Comparison of ENCODE assay signal across 11 cellular contexts in genomic region chr12:9940370-9940769, GRCh38. TPM values are rescaled to one million over a fixed set of nuclear protein-coding genes. Genes with fewer than 3 reads are reported as not detected.
DNase-seq lines count a peak whose midpoint lies in the region; ATAC-seq and TF ChIP-seq lines count a peak whose summit lies in the region.
"Had no signal": no experiment of that assay in that cellular context is flagged by ENCODE, and none has a peak within 500 bp of the region (broad histone marks: within the 10 kb centered on the region; RNA-seq: fewer than 3 reads in every experiment).

No MANE protein-coding gene starts in this region.

- H3K9me3 ChIP-seq in BE2C (no peaks in the 10 kb centered on the region), GM23248 (ENCODE audit: low read depth) (no peaks in the 10 kb centered on the region), hepatocyte (ENCODE audit: low read depth) (no peaks in the 10 kb centered on the region), T-helper 17 cell (ENCODE audit: control insufficient read depth, low read length, poor library complexity, severe bottlenecking) (no peaks in the 10 kb centered on the region)

- H2AFZ ChIP-seq in GM23248 (no peak overlapping the region), hepatocyte (no peak overlapping the region)

- no peaks in the 10 kb centered on the region for H3K79me2 ChIP-seq in GM23248 (ENCODE audit: insufficient read depth)
- no peaks in the 10 kb centered on the region for H3K79me2 ChIP-seq in hepatocyte

- peaks cover 21% of the 10 kb centered on the region for H3K27me3 Mint-ChIP-seq in T-helper 17 cell

- no peaks in the 10 kb centered on the region for H4K20me1 ChIP-seq in GM23248 (ENCODE audit: insufficient read depth)
- no peaks in the 10 kb centered on the region for H4K20me1 ChIP-seq in hepatocyte (ENCODE audit: insufficient read depth, poor library complexity, severe bottlenecking)

- H3K36me3 ChIP-seq in BE2C (no peaks in the 10 kb centered on the region), GM23248 (ENCODE audit: low read depth) (no peaks in the 10 kb centered on the region), hepatocyte (replicated peaks; ENCODE audit: insufficient read depth, low read depth) (no peaks in the 10 kb centered on the region)

- H3F3A ChIP-seq in GM23248 (ENCODE audit: insufficient read depth) = no peaks in the 10 kb centered on the region

- H3K4me3 Mint-ChIP-seq in T-helper 17 cell = no peak overlapping the region

- H3K4me3 ChIP-seq in BE2C (ENCODE audit: low read depth, low read length) (no peak overlapping the region), GM23248 (no peak overlapping the region), hepatocyte (no peak overlapping the region)

- TF ChIP-seq CTCF in BE2C (IDR thresholded peaks at IDR 0.05; ENCODE audit: low read depth, low read length) (peak; percentile 28), hepatocyte (IDR thresholded peaks at IDR 0.05; ENCODE audit: poor library complexity) (peak; percentile 52)

- no peak overlapping the region for H3K4me2 ChIP-seq in GM23248 (ENCODE audit: unreplicated experiment)
- H3K4me2 ChIP-seq in hepatocyte = no peak overlapping the region

- H3K27ac Mint-ChIP-seq in T-helper 17 cell = no peak overlapping the region

- in situ Hi-C loops in GM23248 (cut with MboI) = no loop called here

- H3K9ac ChIP-seq in GM23248 = no peak overlapping the region

- H3K4me1 ChIP-seq in BE2C (no peaks in the 10 kb centered on the region), GM23248 (ENCODE audit: insufficient read depth) (no peaks in the 10 kb centered on the region), hepatocyte (ENCODE audit: insufficient read depth) (no peaks in the 10 kb centered on the region)

- H3K4me1 Mint-ChIP-seq in T-helper 17 cell = peaks cover 22% of the 10 kb centered on the region

- H3K27ac ChIP-seq in GM23248 = no peak overlapping the region
- H3K27ac ChIP-seq in hepatocyte = no peak overlapping the region

- H3K9me2 ChIP-seq in GM23248 (ENCODE audit: insufficient read depth) = no peaks in the 10 kb centered on the region
- H3K9me2 ChIP-seq in hepatocyte (replicated peaks; ENCODE audit: insufficient read depth) = no peaks in the 10 kb centered on the region

- DNase-seq in BE2C (no peak), GM23248 (peak; percentile 26), RPMI8226 (peak; percentile 25), hepatocyte (ENCODE audit: low spot score) (peak; percentile 15), T-helper 17 cell (no peak), NCI-H2081 treated with DMSO at 0.1 percent for 48 hours (lab: John Stamatoyannopoulos, UW) (no peak), GM03348 (ENCODE audit: low spot score) (no peak)
- DNase-seq: activated CD4-positive, alpha-beta T cell treated with anti-CD3 and anti-CD28 coated beads for 48 hours; NCI-H774; occipital lobe had no signal

- 44 to 65% methylated on average over 2 of the region's 2 CpGs for WGBS in GM23248 (ENCODE audit: low coverage in 1 of 2, low lambda C conversion rate in 2 of 2, missing lambda C conversion rate in 2 of 2), 2 experiments
- 24% methylated on average over 2 of the region's 2 CpGs for WGBS in hepatocyte (ENCODE audit: low lambda C conversion rate, missing lambda C conversion rate)

- peaks cover 21% of the 10 kb centered on the region for H3K27me3 ChIP-seq in BE2C
- H3K27me3 ChIP-seq in GM23248 (replicated peaks; ENCODE audit: insufficient read depth) = peaks cover 38% of the 10 kb centered on the region
- no peaks in the 10 kb centered on the region for H3K27me3 ChIP-seq in hepatocyte

- H3K36me3 Mint-ChIP-seq in T-helper 17 cell (ENCODE audit: low read depth) = peaks cover 4% of the 10 kb centered on the region

- ATAC-seq in T-helper 17 cell (no peak), GM18519 (IDR thresholded peaks at IDR 0.05; ENCODE audit: low FRiP score, unreplicated experiment) (no peak)

RNA-seq across cellular contexts. Expression of gene CLEC2A, which starts 8.2 kb away (rescaled TPM):
- polyA plus RNA-seq in BE2C (2012; ENCODE audit: insufficient read depth, insufficient read length, low read depth) = not detected
- total RNA-seq in GM23248 (2014; rRNA removed; shearing (Covaris generic)) = not detected in 2 replicates
- polyA plus RNA-seq in GM23248 (2016; fragmentation: Nextera tagmentation; extraction: Ambion mirVana) (not detected in 2 replicates), hepatocyte (2.1 TPM in 1 of 2 replicates, not detected in the other)
- total RNA-seq in hepatocyte (0.28 TPM in 1 of 2 replicates, not detected in the other), T-helper 17 cell (not detected)
- total RNA-seq: occipital lobe had no signal

RNA-seq across cellular contexts. Expression of gene CLEC12A, which starts 30.8 kb away (rescaled TPM):
- polyA plus RNA-seq in BE2C (2012; ENCODE audit: insufficient read depth, insufficient read length, low read depth) = not detected
- total RNA-seq in GM23248 (2014; rRNA removed; shearing (Covaris generic)) = not detected in 2 replicates
- not detected in 2 replicates for polyA plus RNA-seq in GM23248 (2016; fragmentation: Nextera tagmentation; extraction: Ambion mirVana)
- total RNA-seq in hepatocyte = 0.08 and 1.2 TPM in 2 replicates
- 0.54 and 0.73 TPM in 2 replicates for polyA plus RNA-seq in hepatocyte
- total RNA-seq in T-helper 17 cell = 1 to 10 TPM in 1 of 2 donors, under 1 TPM in 1; 0.37 to 4.6 TPM
- total RNA-seq: occipital lobe had no signal

RNA-seq across cellular contexts. Expression of gene CLEC1B, which starts 58.6 kb away (rescaled TPM):
- not detected for polyA plus RNA-seq in BE2C (2012; ENCODE audit: insufficient read depth, insufficient read length, low read depth)
- total RNA-seq in GM23248 (2014; rRNA removed; shearing (Covaris generic)) = not detected in 2 replicates
- polyA plus RNA-seq in GM23248 (2016; fragmentation: Nextera tagmentation; extraction: Ambion mirVana) (not detected in 2 replicates), hepatocyte (0.55 and 2.4 TPM in 2 replicates)
- total RNA-seq in hepatocyte (0.20 and 0.36 TPM in 2 replicates), T-helper 17 cell (10 to 100 TPM in 1 of 2 donors, under 1 TPM in 1; 0.94 to 21.1 TPM)
- total RNA-seq: occipital lobe had no signal

RNA-seq across cellular contexts. Expression of gene KLRF2, which starts 59.1 kb away (rescaled TPM):
- not detected for polyA plus RNA-seq in BE2C (2012; ENCODE audit: insufficient read depth, insufficient read length, low read depth)
- not detected in 2 replicates for total RNA-seq in GM23248 (2014; rRNA removed; shearing (Covaris generic))
- not detected in 2 replicates for polyA plus RNA-seq in GM23248 (2016; fragmentation: Nextera tagmentation; extraction: Ambion mirVana)
- not detected in 2 replicates for total RNA-seq in hepatocyte
- 0.36 TPM in 1 of 2 replicates, not detected in the other for polyA plus RNA-seq in hepatocyte
- total RNA-seq in T-helper 17 cell = not detected
- total RNA-seq: occipital lobe had no signal

Comparison
In these comparisons a context has a peak if more than half of its experiments do, and no peak if none do; other contexts are left out.
1. DNase-seq: peak in GM23248 (single experiment), RPMI8226 (single experiment) and hepatocyte (single experiment); none in BE2C (single experiment), T-helper 17 cell (0 of 3), NCI-H2081 treated with DMSO at 0.1 percent for 48 hours (single experiment) and GM03348 (single experiment).